8 cellular contexts compared by ENCODE assay signal in the genomic region with DNA sequence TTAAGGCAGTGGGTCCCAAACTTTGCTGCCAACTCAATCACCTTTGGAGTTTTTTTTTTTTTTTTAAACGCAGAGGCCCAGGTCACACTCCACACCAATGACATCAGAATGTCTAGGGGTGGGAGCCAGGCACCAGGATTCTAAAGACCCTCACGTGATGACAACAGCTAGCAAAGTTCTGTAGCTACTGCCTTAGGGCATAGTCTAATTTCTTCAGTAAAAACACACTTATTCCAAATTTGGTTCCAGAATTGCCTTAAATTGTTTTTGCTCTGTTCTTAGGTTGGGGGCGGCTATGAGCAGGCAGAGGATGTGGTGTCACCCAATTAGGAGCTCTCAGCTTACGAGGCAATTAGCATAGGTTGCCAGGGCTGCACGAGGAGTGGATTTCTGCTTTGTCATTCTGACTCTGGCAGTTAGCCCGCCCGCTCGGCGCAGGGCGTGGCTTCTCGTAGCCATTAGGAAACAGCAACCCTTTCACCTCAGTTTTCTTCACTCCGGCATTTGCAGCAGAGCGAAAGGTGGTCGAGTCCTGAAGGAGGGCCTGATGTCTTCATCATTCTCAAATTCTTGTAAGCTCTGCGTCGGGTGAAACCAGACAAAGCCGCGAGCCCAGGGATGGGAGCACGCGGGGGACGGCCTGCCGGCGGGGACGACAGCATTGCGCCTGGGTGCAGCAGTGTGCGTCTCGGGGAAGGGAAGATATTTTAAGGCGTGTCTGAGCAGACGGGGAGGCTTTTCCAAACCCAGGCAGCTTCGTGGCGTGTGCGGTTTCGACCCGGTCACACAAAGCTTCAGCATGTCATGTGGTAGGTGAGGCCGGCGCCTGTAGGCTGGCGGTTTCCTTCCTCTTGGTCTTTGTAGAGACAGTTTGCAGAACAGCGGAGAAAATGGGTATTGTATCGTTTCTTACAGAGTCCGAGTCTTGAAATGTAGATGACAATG. TPM values are rescaled to one million over a fixed set of nuclear protein-coding genes. Genes with fewer than 3 reads are reported as not detected.
DNase-seq lines count a peak whose midpoint lies in the region; ATAC-seq, FAIRE-seq and TF ChIP-seq lines count a peak whose summit lies in the region.

No MANE protein-coding gene starts in this region.

- TF ChIP-seq CTCF in AG04450 (IDR thresholded peaks at IDR 0.05; ENCODE audit: low read depth, low read length) (no peak), WI38 (IDR thresholded peaks at IDR 0.05; ENCODE audit: low read depth, low read length) (no peak), bronchial epithelial cell (IDR thresholded peaks at IDR 0.05; ENCODE audit: insufficient read depth, low read length, severe bottlenecking) (no peak)

- H3K4me3 ChIP-seq in AG04450 (ENCODE audit: low read depth, low read length) (peak overlapping the region; percentile 92), WI38 (ENCODE audit: low read depth, low read length) (peak overlapping the region; percentile 98), bronchial epithelial cell (ENCODE audit: low read depth, low read length) (peak overlapping the region; percentile 61), small intestine (ENCODE audit: low read depth in 1 of 2, low read length in 2 of 2) (peak overlapping the region; percentile 38 to 72)

- peak; percentile 94 for DNase-seq in AG04450 (ENCODE audit: low read depth, low spot score)
- peak; percentile 94 for DNase-seq in NCI-H2196 (lab: John Stamatoyannopoulos, UW; ENCODE audit: unreplicated experiment)
- peak; percentile 96 for DNase-seq in bronchial epithelial cell (ENCODE audit: low read depth)
- peak; percentile 89 for DNase-seq in iPS-NIHi7 (ENCODE audit: extremely low spot score)
- DNase-seq in small intestine = peak; percentile 97

- no peaks in the 10 kb centered on the region; the same call in 1 of the 2 replicates for H3K9me3 ChIP-seq in AG04450 (ENCODE audit: control insufficient read depth, insufficient read depth, low read length)
- no peaks in the 10 kb centered on the region for H3K9me3 ChIP-seq in small intestine (ENCODE audit: control insufficient read depth, low read depth)

- H3K4me1 ChIP-seq in small intestine (ENCODE audit: control insufficient read depth in 2 of 2, insufficient read depth in 1 of 2, low read depth in 1 of 2, low read length in 1 of 2) = peaks cover 4 to 11% of the 10 kb centered on the region in 2 donors

- POLR2A ChIA-PET in AG04450 (lab: Yijun Ruan, JAX) = interaction anchor here (0.6 to 5.1 kb wide), 22 partner anchors 9 to 223 kb away, joined by 3 to 96 read pairs (median 6); a partner anchor contains a TSS

- H3K36me3 ChIP-seq in bronchial epithelial cell (ENCODE audit: control insufficient read depth, insufficient read depth, low read length) (peaks cover 3% of the 10 kb centered on the region), small intestine (ENCODE audit: control insufficient read depth in 2 of 2, insufficient read depth in 2 of 2, low read length in 2 of 2) (no peaks in the 10 kb centered on the region)

- H3K27ac ChIP-seq in AG04450 (ENCODE audit: low read depth, low read length) (peak overlapping the region; percentile 99), small intestine (ENCODE audit: low read depth in 1 of 2, low read length in 1 of 2) (peak overlapping the region; percentile 88 to 93)

- FAIRE-seq in bronchial epithelial cell (lab: Jason Lieb, UNC) = no peak
- no peak for FAIRE-seq in small intestine (lab: Jason Lieb, UNC)

- 0 to 1% (median 0%) methylated on average over 40 of the region's 40 CpGs for WGBS in small intestine, 3 donors

- H3K27me3 ChIP-seq in AG04450 (ENCODE audit: control insufficient read depth, insufficient read depth, low read length) = no peaks in the 10 kb centered on the region
- H3K27me3 ChIP-seq in bronchial epithelial cell (ENCODE audit: control insufficient read depth, insufficient read depth, low read length) = no peaks in the 10 kb centered on the region
- no peaks in the 10 kb centered on the region for H3K27me3 ChIP-seq in small intestine (ENCODE audit: control insufficient read depth in 2 of 2, insufficient read depth in 2 of 2, low read length in 2 of 2)

- CTCF ChIA-PET in AG04450 (lab: Charles Lee) = interaction anchor here (0.6 to 1.1 kb wide), 3 partner anchors 16 to 158 kb away, joined by 3 to 4 read pairs (median 3); no protein-coding TSS in a partner anchor

- ATAC-seq in GM18873 (IDR thresholded peaks at IDR 0.05; ENCODE audit: low FRiP score, unreplicated experiment) (peak; percentile 90), HG03135 (IDR thresholded peaks at IDR 0.05; ENCODE audit: unreplicated experiment) (peak; percentile 90)

RNA-seq across cellular contexts. Expression of a gene that starts 16.7 kb away (rescaled TPM):
- polyA plus RNA-seq in AG04450 (2011; rRNA removed) (1.8 and 2.5 TPM in 2 replicates), small intestine (1 to 10 TPM in 1 of 3 donors, under 1 TPM in 2; 0.54 to 1.1 (median 0.67) TPM)
- 8.6 and 14.7 TPM in 2 replicates for polyA minus RNA-seq in AG04450 (2011; rRNA and poly(A)+ RNA removed)
- total RNA-seq in bronchial epithelial cell = 1.9 and 2.4 TPM in 2 replicates

Comparison
In these comparisons a context has a peak if more than half of its experiments do, and no peak if none do; other contexts are left out.
1. Peak in every context shown above with its lines: DNase-seq, ATAC-seq, H3K4me3 ChIP-seq and H3K27ac ChIP-seq.